In genomic region chr15:64003182-64003581, GRCh38 we compare ENCODE assay signal across 13 cellular contexts.
"Had no signal": no experiment of that assay in that cellular context is flagged by ENCODE, and none has a peak within 500 bp of the region (broad histone marks: within the 10 kb centered on the region; RNA-seq: fewer than 3 reads in every experiment).

No MANE protein-coding gene starts in this region.

- H3K27me3 ChIP-seq: colonic mucosa had no signal

- DNase-seq: colonic mucosa; dermis blood vessel endothelial cell; foreskin keratinocyte; head of caudate nucleus; hippocampal formation; lower lobe of right lung; mesenchymal stem cell; midbrain; naive B cell; small intestine; stimulated activated CD4-positive, alpha-beta T cell treated with anti-CD3 and anti-CD28 coated beads, Interleukin-12 subunit alpha, Interleukin-12 subunit beta, amount 100 ng/mL, for 4 hours; stimulated activated naive CD4-positive, alpha-beta T cell; trophoblast cell had no signal

- ATAC-seq: foreskin keratinocyte, lower lobe of right lung had no signal

- H3K9me3 ChIP-seq: colonic mucosa, lower lobe of right lung had no signal

- H3K36me3 ChIP-seq: colonic mucosa, lower lobe of right lung had no signal

- H3K27ac ChIP-seq: foreskin keratinocyte, lower lobe of right lung had no signal

- H3K4me3 ChIP-seq: colonic mucosa, lower lobe of right lung had no signal
